10 cellular contexts compared by ENCODE assay signal in the genomic region with DNA sequence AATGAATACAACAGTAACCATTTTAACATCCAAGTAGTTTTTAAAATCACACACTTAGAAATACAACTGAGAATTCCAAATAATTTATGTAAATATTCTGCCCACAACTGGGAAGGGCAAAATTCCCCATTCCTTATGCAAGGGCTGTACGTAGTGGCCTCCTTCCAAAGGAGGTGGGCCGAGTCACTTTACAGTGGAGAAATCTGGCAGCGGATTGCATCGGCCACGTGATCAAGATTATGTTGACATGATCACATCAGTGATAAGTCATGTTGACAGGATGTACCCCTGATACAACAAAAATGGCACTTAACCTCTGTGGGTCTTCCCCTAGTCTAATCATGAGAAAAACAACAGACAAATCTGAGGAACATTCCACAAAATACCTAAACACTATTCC.
DNase-seq lines count a peak whose midpoint lies in the region; ATAC-seq and TF ChIP-seq lines count a peak whose summit lies in the region.
"Had no signal": no experiment of that assay in that cellular context is flagged by ENCODE, and none has a peak within 500 bp of the region (broad histone marks: within the 10 kb centered on the region; RNA-seq: fewer than 3 reads in every experiment).

No MANE protein-coding gene starts in this region.

- H3K9me3 ChIP-seq in spleen = no peaks in the 10 kb centered on the region

- intact Hi-C loops in cardiac septum (cut with DNase I) (no loop called here), spleen (cut with DNase I; ENCODE audit: low total_unique reads) (no loop called here)

- TF ChIP-seq CTCF in AG10803 (conservative IDR thresholded peaks at IDR 0.05; ENCODE audit: low read length) (no peak), LNCaP clone FGC (IDR thresholded peaks at IDR 0.05; ENCODE audit: control insufficient read depth, extremely low read depth, insufficient read depth) (no peak), cardiac fibroblast (IDR thresholded peaks at IDR 0.05; ENCODE audit: low read depth, low read length) (no peak), spleen (IDR thresholded peaks at IDR 0.05 in 8 of 11, conservative IDR thresholded peaks at IDR 0.05 in 3 of 11) (no peak)

- peaks cover 0 to 8% (median 1%) of the 10 kb centered on the region in 6 donors for H3K4me1 ChIP-seq in spleen

- no peak overlapping the region for H3K4me3 ChIP-seq in AG10803 (ENCODE audit: low read length)
- H3K4me3 ChIP-seq in LNCaP clone FGC (ENCODE audit: low read depth, low read length) = no peak overlapping the region
- no peak overlapping the region for H3K4me3 ChIP-seq in cardiac fibroblast (replicated peaks in 1 of 2; ENCODE audit: low read depth in 2 of 2, low read length in 2 of 2)
- no peak overlapping the region for H3K4me3 ChIP-seq in spleen
- H3K4me3 ChIP-seq: cardiac muscle cell had no signal

- TF ChIP-seq POLR2A in spleen (IDR thresholded peaks at IDR 0.05) = no peak

- H3K27me3 ChIP-seq in spleen (replicated peaks in 1 of 7) = no peaks in the 10 kb centered on the region
- H3K27me3 ChIP-seq: cardiac muscle cell had no signal

- peak; percentile 36 for ATAC-seq in left lobe of liver
- ATAC-seq in HG03520 (IDR thresholded peaks at IDR 0.05; ENCODE audit: unreplicated experiment) = no peak
- ATAC-seq in GM19397 (IDR thresholded peaks at IDR 0.05; ENCODE audit: unreplicated experiment) = no peak

- DNase-seq in AG10803 (ENCODE audit: low read depth) (peak; percentile 56), LNCaP clone FGC (ENCODE audit: low read depth) (peak; percentile 33), cardiac fibroblast (ENCODE audit: low read depth in 2 of 2) (peak; percentile 43 to 79), left lobe of liver (ENCODE audit: low spot score) (no peak), cardiac septum (ENCODE audit: low spot score) (no peak), spleen (no peak)
- DNase-seq: NCI-H1105 had no signal

- H3K27ac ChIP-seq in spleen = peak overlapping the region in 1 of 8 donors; percentile 2

- 65 to 77% (median 74%) methylated on average over 5 of the region's 5 CpGs for WGBS in spleen, 5 donors

- H3K36me3 ChIP-seq in spleen = no peaks in the 10 kb centered on the region
- H3K36me3 ChIP-seq: cardiac muscle cell had no signal

Comparison
In these comparisons a context has a peak if more than half of its experiments do, and no peak if none do; other contexts are left out.
1. DNase-seq: peak in AG10803 (single experiment), LNCaP clone FGC (single experiment) and cardiac fibroblast (2 of 2); none in left lobe of liver (single experiment), cardiac septum (single experiment) and spleen (single experiment).